Comparison of ENCODE assay signal across 1 cellular context in the genomic region with DNA sequence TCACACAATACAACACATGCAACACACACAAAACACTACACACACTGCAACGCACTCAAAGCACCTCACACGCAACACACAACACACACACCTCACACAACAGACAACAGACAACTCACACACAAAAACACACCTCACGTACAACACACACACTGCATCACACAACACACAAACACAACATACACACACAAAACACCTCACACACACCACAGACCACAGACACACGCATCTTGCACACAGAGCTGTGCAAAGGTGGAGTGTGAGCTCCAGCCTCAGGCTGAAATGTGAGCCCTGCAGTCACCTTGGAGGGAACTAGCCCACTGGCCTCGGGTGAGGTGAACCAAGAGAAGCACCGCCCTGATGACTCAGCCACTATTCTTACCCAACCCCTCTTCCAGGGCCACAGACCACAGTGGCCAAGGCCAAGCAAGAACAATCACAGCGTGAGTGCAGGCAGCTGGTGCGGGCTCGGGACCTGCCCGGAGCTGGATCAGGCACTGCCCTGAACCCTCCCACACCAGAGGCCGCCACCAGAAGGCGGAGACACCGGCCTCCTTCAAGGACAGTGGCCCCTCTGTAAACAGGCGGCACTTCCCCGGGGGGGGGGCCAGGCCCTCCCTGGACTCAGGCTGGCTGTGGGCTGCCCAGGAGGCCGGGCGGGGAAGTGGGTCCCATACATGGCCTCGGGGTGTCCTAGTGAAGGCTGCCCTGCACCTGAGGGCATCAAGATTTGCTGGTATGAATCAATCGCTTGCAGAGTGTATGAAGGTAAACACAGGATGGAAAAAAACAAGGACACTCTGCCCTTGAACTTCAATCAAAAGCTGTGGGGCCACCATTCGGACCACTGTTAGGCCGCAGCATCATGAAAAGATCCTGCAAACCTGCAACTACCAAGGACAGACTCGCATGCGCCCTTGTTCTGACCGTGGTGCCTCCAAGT.
TF ChIP-seq lines count a peak whose summit lies in the region.

No MANE protein-coding gene starts in this region.

TF ChIP-seq in HepG2, 621 proteins besides CTCF, POLR2A, EP300 and RAD21 (continued from another document and continues in another):
- TF ChIP-seq, protein P1, sequence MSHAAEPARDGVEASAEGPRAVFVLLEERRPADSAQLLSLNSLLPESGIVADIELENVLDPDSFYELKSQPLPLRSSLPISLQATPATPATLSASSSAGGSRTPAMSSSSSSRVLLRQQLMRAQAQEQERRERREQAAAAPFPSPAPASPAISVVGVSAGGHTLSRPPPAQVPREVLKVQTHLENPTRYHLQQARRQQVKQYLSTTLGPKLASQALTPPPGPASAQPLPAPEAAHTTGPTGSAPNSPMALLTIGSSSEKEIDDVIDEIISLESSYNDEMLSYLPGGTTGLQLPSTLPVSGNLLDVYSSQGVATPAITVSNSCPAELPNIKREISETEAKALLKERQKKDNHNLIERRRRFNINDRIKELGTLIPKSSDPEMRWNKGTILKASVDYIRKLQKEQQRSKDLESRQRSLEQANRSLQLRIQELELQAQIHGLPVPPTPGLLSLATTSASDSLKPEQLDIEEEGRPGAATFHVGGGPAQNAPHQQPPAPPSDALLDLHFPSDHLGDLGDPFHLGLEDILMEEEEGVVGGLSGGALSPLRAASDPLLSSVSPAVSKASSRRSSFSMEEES (CRISPR knock-in tag; IDR thresholded peaks at IDR 0.05), result peak; percentile 82
- peak; percentile 99 for TF ChIP-seq ZNF136 (CRISPR knock-in tag; IDR thresholded peaks at IDR 0.05; ENCODE audit: low read depth)
- peak; percentile 87 for TF ChIP-seq KLF11 (CRISPR knock-in tag; IDR thresholded peaks at IDR 0.05)
- peak; percentile 88 for TF ChIP-seq MEF2D (CRISPR knock-in tag; IDR thresholded peaks at IDR 0.05)
- peak; percentile 88 for TF ChIP-seq HOXA3 (CRISPR knock-in tag; IDR thresholded peaks at IDR 0.05)
- no peak for TF ChIP-seq BRD4 (CRISPR knock-in tag; IDR thresholded peaks at IDR 0.05)
- no peak for TF ChIP-seq CHD2 (IDR thresholded peaks at IDR 0.05; ENCODE audit: low read depth, low read length)
- peak; percentile 79; the same call in 1 of the 2 replicates for TF ChIP-seq NFE2 (CRISPR knock-in tag; IDR thresholded peaks at IDR 0.05)
- TF ChIP-seq, protein P2, sequence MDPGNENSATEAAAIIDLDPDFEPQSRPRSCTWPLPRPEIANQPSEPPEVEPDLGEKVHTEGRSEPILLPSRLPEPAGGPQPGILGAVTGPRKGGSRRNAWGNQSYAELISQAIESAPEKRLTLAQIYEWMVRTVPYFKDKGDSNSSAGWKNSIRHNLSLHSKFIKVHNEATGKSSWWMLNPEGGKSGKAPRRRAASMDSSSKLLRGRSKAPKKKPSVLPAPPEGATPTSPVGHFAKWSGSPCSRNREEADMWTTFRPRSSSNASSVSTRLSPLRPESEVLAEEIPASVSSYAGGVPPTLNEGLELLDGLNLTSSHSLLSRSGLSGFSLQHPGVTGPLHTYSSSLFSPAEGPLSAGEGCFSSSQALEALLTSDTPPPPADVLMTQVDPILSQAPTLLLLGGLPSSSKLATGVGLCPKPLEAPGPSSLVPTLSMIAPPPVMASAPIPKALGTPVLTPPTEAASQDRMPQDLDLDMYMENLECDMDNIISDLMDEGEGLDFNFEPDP (CRISPR knock-in tag; conservative IDR thresholded peaks at IDR 0.05), result no peak
- TF ChIP-seq ZEB1 (IDR thresholded peaks at IDR 0.05; ENCODE audit: insufficient replicate concordance, low read depth), result peak; percentile 91
- peak; percentile 99 for TF ChIP-seq HDAC1 (CRISPR knock-in tag; IDR thresholded peaks at IDR 0.05)
- peak; percentile 99 for TF ChIP-seq FOSL2 (CRISPR knock-in tag; IDR thresholded peaks at IDR 0.05)
- TF ChIP-seq ZBTB3 (CRISPR knock-in tag; IDR thresholded peaks at IDR 0.05; ENCODE audit: borderline replicate concordance, low read depth), result no peak
- TF ChIP-seq, protein P3, sequence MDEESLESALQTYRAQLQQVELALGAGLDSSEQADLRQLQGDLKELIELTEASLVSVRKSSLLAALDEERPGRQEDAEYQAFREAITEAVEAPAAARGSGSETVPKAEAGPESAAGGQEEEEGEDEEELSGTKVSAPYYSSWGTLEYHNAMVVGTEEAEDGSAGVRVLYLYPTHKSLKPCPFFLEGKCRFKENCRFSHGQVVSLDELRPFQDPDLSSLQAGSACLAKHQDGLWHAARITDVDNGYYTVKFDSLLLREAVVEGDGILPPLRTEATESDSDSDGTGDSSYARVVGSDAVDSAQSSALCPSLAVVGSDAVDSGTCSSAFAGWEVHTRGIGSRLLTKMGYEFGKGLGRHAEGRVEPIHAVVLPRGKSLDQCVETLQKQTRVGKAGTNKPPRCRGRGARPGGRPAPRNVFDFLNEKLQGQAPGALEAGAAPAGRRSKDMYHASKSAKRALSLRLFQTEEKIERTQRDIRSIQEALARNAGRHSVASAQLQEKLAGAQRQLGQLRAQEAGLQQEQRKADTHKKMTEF (CRISPR knock-in tag; IDR thresholded peaks at IDR 0.05), result peak; percentile 98
- no peak for TF ChIP-seq ZNF879 (CRISPR knock-in tag; IDR thresholded peaks at IDR 0.05)
- no peak for TF ChIP-seq ZNF263 (CRISPR knock-in tag; IDR thresholded peaks at IDR 0.05)
- TF ChIP-seq GZF1 (CRISPR knock-in tag; IDR thresholded peaks at IDR 0.05), result no peak
- TF ChIP-seq GABPA (IDR thresholded peaks at IDR 0.05; ENCODE audit: low read depth, low read length), result no peak
- no peak for TF ChIP-seq GABPA (CRISPR knock-in tag; IDR thresholded peaks at IDR 0.05; ENCODE audit: low read depth)
- TF ChIP-seq ZBTB8A (CRISPR knock-in tag; IDR thresholded peaks at IDR 0.05; ENCODE audit: borderline replicate concordance, low read depth), result peak; percentile 47; the same call in 1 of the 2 replicates
- TF ChIP-seq, protein P4, sequence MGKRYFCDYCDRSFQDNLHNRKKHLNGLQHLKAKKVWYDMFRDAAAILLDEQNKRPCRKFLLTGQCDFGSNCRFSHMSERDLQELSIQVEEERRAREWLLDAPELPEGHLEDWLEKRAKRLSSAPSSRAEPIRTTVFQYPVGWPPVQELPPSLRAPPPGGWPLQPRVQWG (CRISPR knock-in tag; IDR thresholded peaks at IDR 0.05; ENCODE audit: borderline replicate concordance, low read depth), result no peak
- no peak for TF ChIP-seq HDAC6 (IDR thresholded peaks at IDR 0.05; ENCODE audit: low read depth, low read length)
- TF ChIP-seq, protein P5, sequence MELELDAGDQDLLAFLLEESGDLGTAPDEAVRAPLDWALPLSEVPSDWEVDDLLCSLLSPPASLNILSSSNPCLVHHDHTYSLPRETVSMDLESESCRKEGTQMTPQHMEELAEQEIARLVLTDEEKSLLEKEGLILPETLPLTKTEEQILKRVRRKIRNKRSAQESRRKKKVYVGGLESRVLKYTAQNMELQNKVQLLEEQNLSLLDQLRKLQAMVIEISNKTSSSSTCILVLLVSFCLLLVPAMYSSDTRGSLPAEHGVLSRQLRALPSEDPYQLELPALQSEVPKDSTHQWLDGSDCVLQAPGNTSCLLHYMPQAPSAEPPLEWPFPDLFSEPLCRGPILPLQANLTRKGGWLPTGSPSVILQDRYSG (CRISPR knock-in tag; IDR thresholded peaks at IDR 0.05), result no peak
- peak; percentile 86 for TF ChIP-seq ZNF274 (CRISPR knock-in tag; IDR thresholded peaks at IDR 0.05)
- no peak for TF ChIP-seq RFX3 (CRISPR knock-in tag; IDR thresholded peaks at IDR 0.05)
- 0 out of 2 replicates have a peak, but pooled peaks have one; percentile 17 for TF ChIP-seq FOXM1 (CRISPR knock-in tag; IDR thresholded peaks at IDR 0.05)
- peak; percentile 91 for TF ChIP-seq KDM3A (CRISPR knock-in tag; IDR thresholded peaks at IDR 0.05; ENCODE audit: low read depth)
- TF ChIP-seq ZNF788 (CRISPR knock-in tag; IDR thresholded peaks at IDR 0.05; ENCODE audit: borderline replicate concordance), result peak; percentile 96
- peak; percentile 72; the same call in 1 of the 2 replicates for TF ChIP-seq ZNF441 (CRISPR knock-in tag; IDR thresholded peaks at IDR 0.05; ENCODE audit: borderline replicate concordance)
- TF ChIP-seq KDM5B (CRISPR knock-in tag; IDR thresholded peaks at IDR 0.05; ENCODE audit: borderline replicate concordance), result peak; percentile 64; the same call in 1 of the 2 replicates
- peak; percentile 75 for TF ChIP-seq HNF4G (IDR thresholded peaks at IDR 0.05; ENCODE audit: borderline replicate concordance, low read depth, low read length)
- TF ChIP-seq HNF4G (CRISPR knock-in tag; IDR thresholded peaks at IDR 0.05; ENCODE audit: borderline replicate concordance, low read depth), result peak; percentile 80
- TF ChIP-seq ZNF547 (CRISPR knock-in tag; IDR thresholded peaks at IDR 0.05), result peak; percentile 85
- TF ChIP-seq ZNF225 (CRISPR knock-in tag; IDR thresholded peaks at IDR 0.05), result no peak; the same call in 1 of the 2 replicates
- TF ChIP-seq ZMYM4 (CRISPR knock-in tag; IDR thresholded peaks at IDR 0.05), result peak; percentile 86; the same call in 1 of the 2 replicates
- TF ChIP-seq, protein P6, sequence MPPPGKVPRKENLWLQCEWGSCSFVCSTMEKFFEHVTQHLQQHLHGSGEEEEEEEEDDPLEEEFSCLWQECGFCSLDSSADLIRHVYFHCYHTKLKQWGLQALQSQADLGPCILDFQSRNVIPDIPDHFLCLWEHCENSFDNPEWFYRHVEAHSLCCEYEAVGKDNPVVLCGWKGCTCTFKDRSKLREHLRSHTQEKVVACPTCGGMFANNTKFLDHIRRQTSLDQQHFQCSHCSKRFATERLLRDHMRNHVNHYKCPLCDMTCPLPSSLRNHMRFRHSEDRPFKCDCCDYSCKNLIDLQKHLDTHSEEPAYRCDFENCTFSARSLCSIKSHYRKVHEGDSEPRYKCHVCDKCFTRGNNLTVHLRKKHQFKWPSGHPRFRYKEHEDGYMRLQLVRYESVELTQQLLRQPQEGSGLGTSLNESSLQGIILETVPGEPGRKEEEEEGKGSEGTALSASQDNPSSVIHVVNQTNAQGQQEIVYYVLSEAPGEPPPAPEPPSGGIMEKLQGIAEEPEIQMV (CRISPR knock-in tag; IDR thresholded peaks at IDR 0.05; ENCODE audit: low read depth), result no peak
- TF ChIP-seq ZNF530 (CRISPR knock-in tag; IDR thresholded peaks at IDR 0.05; ENCODE audit: low read depth), result no peak
- TF ChIP-seq GTF3A (CRISPR knock-in tag; conservative IDR thresholded peaks at IDR 0.05), result peak; percentile 22; the same call in 1 of the 2 replicates
- peak; percentile 66 for TF ChIP-seq POLR2AphosphoS5 (IDR thresholded peaks at IDR 0.05; ENCODE audit: low read depth, low read length)
- TF ChIP-seq ZSCAN31 (CRISPR knock-in tag; IDR thresholded peaks at IDR 0.05; ENCODE audit: low read depth), result peak; percentile 99
- TF ChIP-seq IRF2 (CRISPR knock-in tag; IDR thresholded peaks at IDR 0.05), result peak; percentile 91
- peak; percentile 39; the same call in 1 of the 2 replicates for TF ChIP-seq ZNF652 (CRISPR knock-in tag; IDR thresholded peaks at IDR 0.05; ENCODE audit: borderline replicate concordance, low read depth)
- peak; percentile 54; the same call in 1 of the 2 replicates for TF ChIP-seq PHF8 (CRISPR knock-in tag; IDR thresholded peaks at IDR 0.05)
- TF ChIP-seq RBFOX2 (IDR thresholded peaks at IDR 0.05; ENCODE audit: low read depth, low read length), result 0 out of 2 replicates have a peak, but pooled peaks have one; percentile 42
- TF ChIP-seq GLI4 (CRISPR knock-in tag; IDR thresholded peaks at IDR 0.05; ENCODE audit: borderline replicate concordance), result 0 out of 2 replicates have a peak, but pooled peaks have one; percentile 58
- no peak; the same call in 1 of the 2 replicates for TF ChIP-seq KLF9 (CRISPR knock-in tag; IDR thresholded peaks at IDR 0.05; ENCODE audit: low read depth)
- TF ChIP-seq, protein P7, sequence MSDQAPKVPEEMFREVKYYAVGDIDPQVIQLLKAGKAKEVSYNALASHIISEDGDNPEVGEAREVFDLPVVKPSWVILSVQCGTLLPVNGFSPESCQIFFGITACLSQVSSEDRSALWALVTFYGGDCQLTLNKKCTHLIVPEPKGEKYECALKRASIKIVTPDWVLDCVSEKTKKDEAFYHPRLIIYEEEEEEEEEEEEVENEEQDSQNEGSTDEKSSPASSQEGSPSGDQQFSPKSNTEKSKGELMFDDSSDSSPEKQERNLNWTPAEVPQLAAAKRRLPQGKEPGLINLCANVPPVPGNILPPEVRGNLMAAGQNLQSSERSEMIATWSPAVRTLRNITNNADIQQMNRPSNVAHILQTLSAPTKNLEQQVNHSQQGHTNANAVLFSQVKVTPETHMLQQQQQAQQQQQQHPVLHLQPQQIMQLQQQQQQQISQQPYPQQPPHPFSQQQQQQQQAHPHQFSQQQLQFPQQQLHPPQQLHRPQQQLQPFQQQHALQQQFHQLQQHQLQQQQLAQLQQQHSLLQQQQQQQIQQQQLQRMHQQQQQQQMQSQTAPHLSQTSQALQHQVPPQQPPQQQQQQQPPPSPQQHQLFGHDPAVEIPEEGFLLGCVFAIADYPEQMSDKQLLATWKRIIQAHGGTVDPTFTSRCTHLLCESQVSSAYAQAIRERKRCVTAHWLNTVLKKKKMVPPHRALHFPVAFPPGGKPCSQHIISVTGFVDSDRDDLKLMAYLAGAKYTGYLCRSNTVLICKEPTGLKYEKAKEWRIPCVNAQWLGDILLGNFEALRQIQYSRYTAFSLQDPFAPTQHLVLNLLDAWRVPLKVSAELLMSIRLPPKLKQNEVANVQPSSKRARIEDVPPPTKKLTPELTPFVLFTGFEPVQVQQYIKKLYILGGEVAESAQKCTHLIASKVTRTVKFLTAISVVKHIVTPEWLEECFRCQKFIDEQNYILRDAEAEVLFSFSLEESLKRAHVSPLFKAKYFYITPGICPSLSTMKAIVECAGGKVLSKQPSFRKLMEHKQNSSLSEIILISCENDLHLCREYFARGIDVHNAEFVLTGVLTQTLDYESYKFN (CRISPR knock-in tag; conservative IDR thresholded peaks at IDR 0.05), result peak; percentile 96
